ENCODE assay signal across 1 cellular context in the genomic region with DNA sequence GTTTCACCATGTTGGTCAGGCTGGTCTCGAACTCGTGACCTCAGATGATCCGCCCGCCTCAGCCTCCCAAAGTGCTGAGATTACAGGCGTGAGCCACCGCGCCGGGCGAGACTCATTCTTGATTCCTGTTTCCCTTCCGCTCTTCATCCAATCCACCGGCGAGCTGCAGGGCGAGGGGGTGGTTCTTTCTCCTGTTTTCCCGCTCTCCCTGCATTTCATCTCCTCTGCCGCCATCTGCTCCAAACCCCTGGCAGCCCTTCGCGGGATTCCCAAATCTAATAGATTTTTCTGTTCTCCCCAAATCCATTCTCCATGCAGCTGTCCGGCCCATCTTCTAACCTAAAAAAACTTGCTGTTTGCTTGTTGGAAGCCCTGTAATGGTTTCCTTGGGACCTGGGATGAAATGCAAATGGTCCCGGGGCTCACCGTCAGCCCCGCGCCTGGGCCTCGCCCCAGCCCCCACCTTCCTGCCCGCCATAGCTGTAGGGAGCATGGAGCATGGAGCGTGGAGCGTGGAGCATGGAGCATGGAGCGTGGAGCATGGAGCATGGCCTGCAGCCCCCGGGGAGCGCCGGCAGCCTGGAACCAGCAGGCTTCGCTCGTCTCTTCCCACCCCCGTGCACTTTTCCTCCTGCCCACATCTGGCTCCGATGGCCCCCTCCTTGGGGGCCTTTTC.
TF ChIP-seq lines count a peak whose summit lies in the region.

No MANE protein-coding gene starts in this region.

TF ChIP-seq in GM23338, 12 proteins besides CTCF, POLR2A, EP300 and RAD21:
- TF ChIP-seq JUNB (IDR thresholded peaks at IDR 0.05; ENCODE audit: unreplicated experiment) (no peak), NANOG (IDR thresholded peaks at IDR 0.05; ENCODE audit: borderline replicate concordance) (no peak), POLR2AphosphoS5 (IDR thresholded peaks at IDR 0.05; ENCODE audit: low read depth) (no peak)
- TF ChIP-seq, protein P1, sequence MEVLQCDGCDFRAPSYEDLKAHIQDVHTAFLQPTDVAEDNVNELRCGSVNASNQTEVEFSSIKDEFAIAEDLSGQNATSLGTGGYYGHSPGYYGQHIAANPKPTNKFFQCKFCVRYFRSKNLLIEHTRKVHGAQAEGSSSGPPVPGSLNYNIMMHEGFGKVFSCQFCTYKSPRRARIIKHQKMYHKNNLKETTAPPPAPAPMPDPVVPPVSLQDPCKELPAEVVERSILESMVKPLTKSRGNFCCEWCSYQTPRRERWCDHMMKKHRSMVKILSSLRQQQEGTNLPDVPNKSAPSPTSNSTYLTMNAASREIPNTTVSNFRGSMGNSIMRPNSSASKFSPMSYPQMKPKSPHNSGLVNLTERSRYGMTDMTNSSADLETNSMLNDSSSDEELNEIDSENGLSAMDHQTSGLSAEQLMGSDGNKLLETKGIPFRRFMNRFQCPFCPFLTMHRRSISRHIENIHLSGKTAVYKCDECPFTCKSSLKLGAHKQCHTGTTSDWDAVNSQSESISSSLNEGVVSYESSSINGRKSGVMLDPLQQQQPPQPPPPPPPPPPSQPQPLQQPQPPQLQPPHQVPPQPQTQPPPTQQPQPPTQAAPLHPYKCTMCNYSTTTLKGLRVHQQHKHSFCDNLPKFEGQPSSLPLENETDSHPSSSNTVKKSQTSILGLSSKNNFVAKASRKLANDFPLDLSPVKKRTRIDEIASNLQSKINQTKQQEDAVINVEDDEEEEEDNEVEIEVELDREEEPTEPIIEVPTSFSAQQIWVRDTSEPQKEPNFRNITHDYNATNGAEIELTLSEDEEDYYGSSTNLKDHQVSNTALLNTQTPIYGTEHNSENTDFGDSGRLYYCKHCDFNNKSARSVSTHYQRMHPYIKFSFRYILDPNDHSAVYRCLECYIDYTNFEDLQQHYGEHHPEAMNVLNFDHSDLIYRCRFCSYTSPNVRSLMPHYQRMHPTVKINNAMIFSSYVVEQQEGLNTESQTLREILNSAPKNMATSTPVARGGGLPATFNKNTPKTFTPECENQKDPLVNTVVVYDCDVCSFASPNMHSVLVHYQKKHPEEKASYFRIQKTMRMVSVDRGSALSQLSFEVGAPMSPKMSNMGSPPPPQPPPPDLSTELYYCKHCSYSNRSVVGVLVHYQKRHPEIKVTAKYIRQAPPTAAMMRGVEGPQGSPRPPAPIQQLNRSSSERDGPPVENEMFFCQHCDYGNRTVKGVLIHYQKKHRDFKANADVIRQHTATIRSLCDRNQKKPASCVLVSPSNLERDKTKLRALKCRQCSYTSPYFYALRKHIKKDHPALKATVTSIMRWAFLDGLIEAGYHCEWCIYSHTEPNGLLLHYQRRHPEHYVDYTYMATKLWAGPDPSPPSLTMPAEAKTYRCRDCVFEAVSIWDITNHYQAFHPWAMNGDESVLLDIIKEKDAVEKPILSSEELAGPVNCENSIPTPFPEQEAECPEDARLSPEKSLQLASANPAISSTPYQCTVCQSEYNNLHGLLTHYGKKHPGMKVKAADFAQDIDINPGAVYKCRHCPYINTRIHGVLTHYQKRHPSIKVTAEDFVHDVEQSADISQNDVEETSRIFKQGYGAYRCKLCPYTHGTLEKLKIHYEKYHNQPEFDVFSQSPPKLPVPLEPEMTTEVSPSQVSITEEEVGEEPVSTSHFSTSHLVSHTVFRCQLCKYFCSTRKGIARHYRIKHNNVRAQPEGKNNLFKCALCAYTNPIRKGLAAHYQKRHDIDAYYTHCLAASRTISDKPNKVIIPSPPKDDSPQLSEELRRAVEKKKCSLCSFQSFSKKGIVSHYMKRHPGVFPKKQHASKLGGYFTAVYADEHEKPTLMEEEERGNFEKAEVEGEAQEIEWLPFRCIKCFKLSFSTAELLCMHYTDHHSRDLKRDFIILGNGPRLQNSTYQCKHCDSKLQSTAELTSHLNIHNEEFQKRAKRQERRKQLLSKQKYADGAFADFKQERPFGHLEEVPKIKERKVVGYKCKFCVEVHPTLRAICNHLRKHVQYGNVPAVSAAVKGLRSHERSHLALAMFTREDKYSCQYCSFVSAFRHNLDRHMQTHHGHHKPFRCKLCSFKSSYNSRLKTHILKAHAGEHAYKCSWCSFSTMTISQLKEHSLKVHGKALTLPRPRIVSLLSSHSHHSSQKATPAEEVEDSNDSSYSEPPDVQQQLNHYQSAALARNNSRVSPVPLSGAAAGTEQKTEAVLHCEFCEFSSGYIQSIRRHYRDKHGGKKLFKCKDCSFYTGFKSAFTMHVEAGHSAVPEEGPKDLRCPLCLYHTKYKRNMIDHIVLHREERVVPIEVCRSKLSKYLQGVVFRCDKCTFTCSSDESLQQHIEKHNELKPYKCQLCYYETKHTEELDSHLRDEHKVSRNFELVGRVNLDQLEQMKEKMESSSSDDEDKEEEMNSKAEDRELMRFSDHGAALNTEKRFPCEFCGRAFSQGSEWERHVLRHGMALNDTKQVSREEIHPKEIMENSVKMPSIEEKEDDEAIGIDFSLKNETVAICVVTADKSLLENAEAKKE (CRISPR knock-in tag; IDR thresholded peaks at IDR 0.05) = no peak
